In the genomic region with DNA sequence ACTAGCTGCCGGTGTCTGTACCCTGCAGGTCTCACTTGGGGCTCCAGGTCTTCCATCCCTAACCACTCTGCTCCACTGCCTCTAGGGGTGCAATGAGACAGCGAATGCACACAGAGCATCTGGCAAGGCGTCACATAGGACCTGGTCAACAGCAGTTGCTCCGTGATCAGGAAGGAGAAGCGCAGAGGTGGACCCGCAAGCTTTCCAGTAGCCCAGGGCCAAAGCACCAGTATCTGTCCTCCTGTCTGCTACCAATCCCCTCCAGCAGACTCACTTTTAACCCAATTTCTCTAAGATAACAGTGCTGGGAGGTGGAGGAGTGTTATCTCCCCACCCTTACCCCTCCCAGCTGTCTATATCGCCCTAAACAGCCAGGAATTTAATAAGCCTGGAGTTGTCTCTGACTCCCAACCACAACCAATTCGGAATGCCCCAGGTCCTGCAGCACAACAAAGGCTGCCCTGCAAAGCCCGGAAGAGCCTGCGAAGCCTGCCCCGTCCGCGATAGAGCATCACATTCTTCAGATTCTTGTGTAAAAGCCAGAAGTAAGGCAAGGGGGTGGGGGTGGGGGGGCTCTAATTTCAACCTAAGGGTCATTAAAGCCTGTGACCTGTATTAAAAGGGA, we compare ENCODE assay signal across 8 cellular contexts. TPM values are rescaled to one million over a fixed set of nuclear protein-coding genes. Genes with fewer than 3 reads are reported as not detected.
DNase-seq lines count a peak whose midpoint lies in the region; ATAC-seq and TF ChIP-seq lines count a peak whose summit lies in the region.

No MANE protein-coding gene starts in this region.

- H3K9me3 ChIP-seq in SJSA1 (replicated peaks) (no peaks in the 10 kb centered on the region), mucosa of descending colon (no peaks in the 10 kb centered on the region)
- no peaks in the 10 kb centered on the region for H3K9me3 ChIP-seq in effector memory CD4-positive, alpha-beta T cell (ENCODE audit: control insufficient read depth, low read length)

- peak overlapping the region; percentile 71 for H3K27ac ChIP-seq in SJSA1
- H3K27ac ChIP-seq in effector memory CD4-positive, alpha-beta T cell (ENCODE audit: insufficient read depth, low read length, poor library complexity, severe bottlenecking) = peak overlapping the region; percentile 91

- peak; percentile 2 for ATAC-seq in mucosa of descending colon

- H3K27me3 ChIP-seq in SJSA1 (replicated peaks) = no peaks in the 10 kb centered on the region
- H3K27me3 ChIP-seq in effector memory CD4-positive, alpha-beta T cell (replicated peaks; ENCODE audit: control insufficient read depth, insufficient read depth, low read length, poor library complexity, severe bottlenecking) = no peaks in the 10 kb centered on the region

- TF ChIP-seq CTCF in mucosa of descending colon (IDR thresholded peaks at IDR 0.05) = no peak

- intact Hi-C loops in mucosa of descending colon (cut with DNase I, micrococcal nuclease) (no loop called here), head of caudate nucleus (cut with DNase I) (no loop called here)

- H3K36me3 ChIP-seq in SJSA1 (peaks cover 62% of the 10 kb centered on the region), mucosa of descending colon (ENCODE audit: low read depth) (no peaks in the 10 kb centered on the region)
- H3K36me3 ChIP-seq in effector memory CD4-positive, alpha-beta T cell (ENCODE audit: control insufficient read depth, insufficient read depth, low read length) = peaks cover 9% of the 10 kb centered on the region

- H3K4me1 ChIP-seq in SJSA1 (replicated peaks) = peaks cover 100% of the 10 kb centered on the region
- H3K4me1 ChIP-seq in effector memory CD4-positive, alpha-beta T cell (ENCODE audit: control insufficient read depth, insufficient read depth, low read length, poor library complexity, severe bottlenecking) = peaks cover 98% of the 10 kb centered on the region
- peaks cover 98% of the 10 kb centered on the region for H3K4me1 ChIP-seq in mucosa of descending colon (ENCODE audit: low read depth)

- H3K4me3 ChIP-seq in SJSA1 = no peak overlapping the region
- H3K4me3 ChIP-seq in effector memory CD4-positive, alpha-beta T cell (ENCODE audit: insufficient read depth, low read depth, low read length, poor library complexity, severe bottlenecking) = peak overlapping the region; percentile 36
- H3K4me3 ChIP-seq in mucosa of descending colon = no peak overlapping the region

- peak; percentile 55 for DNase-seq in GM04504 (ENCODE audit: low read depth)
- DNase-seq in SJSA1 (ENCODE audit: low read depth in 1 of 2, low spot score in 2 of 2) = peak; percentile 93 to 94
- no peak for DNase-seq in effector memory CD4-positive, alpha-beta T cell
- no peak for DNase-seq in mucosa of descending colon
- DNase-seq in NCI-H2107 (lab: John Stamatoyannopoulos, UW) = no peak
- DNase-seq in NCI-H446 (lab: John Stamatoyannopoulos, UW) = no peak
- DNase-seq in MV-4-11 (lab: John Stamatoyannopoulos, UW) = no peak
- no peak for DNase-seq in head of caudate nucleus

RNA-seq across cellular contexts. Expression of a gene that starts 19.3 kb away (rescaled TPM):
- total RNA-seq in SJSA1 (2014; rRNA removed; shearing (Covaris generic)) = 510 and 668 TPM in 2 replicates
- 100 to 1,000 TPM; 501 to 831 (median 599) TPM for total RNA-seq in mucosa of descending colon

Comparison
In these comparisons a context has a peak if more than half of its experiments do, and no peak if none do; other contexts are left out.
1. DNase-seq: peak in GM04504 (single experiment) and SJSA1 (2 of 2); none in effector memory CD4-positive, alpha-beta T cell (0 of 3), mucosa of descending colon (0 of 3), NCI-H2107 (single experiment), NCI-H446 (0 of 2), MV-4-11 (single experiment) and head of caudate nucleus (0 of 42).